ENCODE assay signal across 9 cellular contexts in genomic region chr17:15463363-15463762, GRCh38. TPM values are rescaled to one million over a fixed set of nuclear protein-coding genes. Genes with fewer than 3 reads are reported as not detected.
A peak's percentile ranks its signal among the peaks of the same experiment; 100 is the strongest.
DNase-seq lines count a peak whose midpoint lies in the region; TF ChIP-seq lines count a peak whose summit lies in the region.
"Had no signal": no experiment of that assay in that cellular context is flagged by ENCODE, and none has a peak within 500 bp of the region (broad histone marks: within the 10 kb centered on the region; RNA-seq: fewer than 3 reads in every experiment).

No MANE protein-coding gene starts in this region.

- H3K36me3 ChIP-seq in SJCRH30: no peaks in the 10 kb centered on the region

- H3K9me3 Mint-ChIP-seq in nephron: no peaks in the 10 kb centered on the region
- peaks cover 3% of the 10 kb centered on the region for H3K9me3 Mint-ChIP-seq in activated CD4-positive, alpha-beta memory T cell treated with anti-CD3 and anti-CD28 coated beads, Interleukin-2, amount 10 ng/mL, durations not matched to agents 7 days and 5 days

- peak overlapping the region; percentile 3; the same call in 1 of the 2 replicates for H3K27ac ChIP-seq in SJCRH30
- H3K27ac ChIP-seq: VCaP had no signal

- H3K4me1 Mint-ChIP-seq in nephron: peaks cover 35% of the 10 kb centered on the region
- H3K4me1 Mint-ChIP-seq in activated CD4-positive, alpha-beta memory T cell treated with anti-CD3 and anti-CD28 coated beads, Interleukin-2, amount 10 ng/mL, durations not matched to agents 7 days and 5 days: no peaks in the 10 kb centered on the region

- TF ChIP-seq CTCF in AG09319 (IDR thresholded peaks at IDR 0.05; ENCODE audit: low read depth, low read length) (no peak), fibroblast of pulmonary artery (IDR thresholded peaks at IDR 0.05; ENCODE audit: low read length, missing control alignments) (no peak), nephron (IDR thresholded peaks at IDR 0.05; ENCODE audit: unreplicated experiment in 3 of 3) (no peak)

- H3K4me3 ChIP-seq in SJCRH30 (no peak overlapping the region), fibroblast of pulmonary artery (replicated peaks; ENCODE audit: low read depth, low read length) (no peak overlapping the region)

- H3K4me1 ChIP-seq in SJCRH30: peaks cover 11% of the 10 kb centered on the region; the same call in 1 of the 2 replicates

- H3K27ac Mint-ChIP-seq in nephron: peak overlapping the region in 2 of 3 experiments; percentile 72 to 89
- no peak overlapping the region for H3K27ac Mint-ChIP-seq in activated CD4-positive, alpha-beta memory T cell treated with anti-CD3 and anti-CD28 coated beads, Interleukin-2, amount 10 ng/mL, durations not matched to agents 7 days and 5 days

- H3K4me3 Mint-ChIP-seq in nephron: peak overlapping the region in 1 of 3 experiments; percentile 11
- no peak overlapping the region for H3K4me3 Mint-ChIP-seq in activated CD4-positive, alpha-beta memory T cell treated with anti-CD3 and anti-CD28 coated beads, Interleukin-2, amount 10 ng/mL, durations not matched to agents 7 days and 5 days

- no peaks in the 10 kb centered on the region for H3K27me3 Mint-ChIP-seq in nephron (ENCODE audit: low read depth)
- no peaks in the 10 kb centered on the region for H3K27me3 Mint-ChIP-seq in activated CD4-positive, alpha-beta memory T cell treated with anti-CD3 and anti-CD28 coated beads, Interleukin-2, amount 10 ng/mL, durations not matched to agents 7 days and 5 days

- peaks cover 8% of the 10 kb centered on the region; the same call in 1 of the 2 replicates for H3K9me3 ChIP-seq in SJCRH30 (replicated peaks)

- DNase-seq in AG09319 (ENCODE audit: extremely low read depth, low read depth): peak; percentile 72
- peak; percentile 87 to 91 for DNase-seq in SJCRH30
- DNase-seq in fibroblast of pulmonary artery (ENCODE audit: low read depth): peak; percentile 68
- DNase-seq in NCI-H1105 (lab: John Stamatoyannopoulos, UW): no peak
- no peak for DNase-seq in mesenteric fat pad (ENCODE audit: low spot score)
- no peak for DNase-seq in activated CD4-positive, alpha-beta memory T cell treated with anti-CD3 and anti-CD28 coated beads, Interleukin-2, amount 10 ng/mL, durations not matched to agents 7 days and 5 days
- no peak for DNase-seq in HuH-7 (ENCODE audit: low spot score)

- POLR2A ChIA-PET in activated CD4-positive, alpha-beta memory T cell treated with anti-CD3 and anti-CD28 coated beads, Interleukin-2, amount 10 ng/mL, durations not matched to agents 7 days and 5 days (lab: Charles Lee): no interaction called here

- CTCF ChIA-PET in activated CD4-positive, alpha-beta memory T cell treated with anti-CD3 and anti-CD28 coated beads, Interleukin-2, amount 10 ng/mL, durations not matched to agents 7 days and 5 days (lab: Charles Lee): no interaction called here

- no peaks in the 10 kb centered on the region for H3K27me3 ChIP-seq in SJCRH30

- peaks cover 18% of the 10 kb centered on the region for H3K36me3 Mint-ChIP-seq in nephron (ENCODE audit: low read depth)
- peaks cover 4% of the 10 kb centered on the region for H3K36me3 Mint-ChIP-seq in activated CD4-positive, alpha-beta memory T cell treated with anti-CD3 and anti-CD28 coated beads, Interleukin-2, amount 10 ng/mL, durations not matched to agents 7 days and 5 days (ENCODE audit: low read depth)

RNA-seq across cellular contexts. Expression of gene CDRT4, which starts 4.1 kb away (rescaled TPM):
- total RNA-seq in SJCRH30 (2014; rRNA removed; shearing (Covaris generic)): 0.04 TPM in 1 of 2 replicates, not detected in the other
- total RNA-seq in mesenteric fat pad: 2.8 TPM
- total RNA-seq in activated CD4-positive, alpha-beta memory T cell treated with anti-CD3 and anti-CD28 coated beads, Interleukin-2, amount 10 ng/mL, durations not matched to agents 7 days and 5 days: 1 to 10 TPM; 5.1 to 5.3 TPM

Comparison
In these comparisons a context has a peak if more than half of its experiments do, and no peak if none do; other contexts are left out.
1. DNase-seq: peak in AG09319 (single experiment), SJCRH30 (2 of 2) and fibroblast of pulmonary artery (single experiment); none in NCI-H1105 (single experiment), mesenteric fat pad (single experiment), activated CD4-positive, alpha-beta memory T cell treated with anti-CD3 and anti-CD28 coated beads, Interleukin-2, amount 10 ng/mL, durations not matched to agents 7 days and 5 days (single experiment) and HuH-7 (single experiment).